Comparison of ENCODE assay signal across 1 cellular context in the genomic region with DNA sequence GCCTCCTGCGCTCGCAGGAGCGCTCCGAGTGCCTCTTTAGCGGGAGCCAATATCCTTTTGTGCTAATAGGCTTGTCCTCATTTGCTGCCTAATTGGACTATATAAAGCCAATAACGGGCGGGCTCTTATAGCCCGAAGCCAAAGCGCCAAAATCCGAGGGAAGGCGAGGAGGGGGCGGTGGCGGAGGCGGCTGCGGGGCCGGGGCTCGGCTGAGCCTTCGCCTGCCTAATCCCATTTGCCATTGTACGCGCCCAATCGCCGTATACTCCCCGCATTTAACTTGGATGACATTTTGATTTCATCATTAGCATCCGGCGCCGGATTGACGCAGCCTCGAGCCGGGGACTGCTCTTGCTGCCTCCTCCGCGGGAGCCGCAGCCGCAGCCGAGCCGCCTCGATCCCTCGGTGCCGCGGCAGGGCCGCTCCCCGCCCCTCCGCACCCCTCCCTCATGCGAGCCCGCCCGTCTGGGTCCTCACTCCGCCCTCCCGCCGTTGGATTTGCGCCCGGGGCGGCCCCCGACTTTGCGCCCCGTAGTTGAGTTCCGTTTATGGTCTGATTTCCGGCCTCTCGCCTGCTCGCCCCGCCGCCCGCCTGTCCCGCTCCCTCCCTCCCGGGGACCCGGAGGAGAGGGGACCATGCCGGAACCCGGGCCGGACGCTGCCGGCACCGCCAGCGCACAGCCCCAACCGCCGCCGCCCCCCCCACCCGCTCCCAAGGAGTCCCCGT.
TF ChIP-seq lines count a peak whose summit lies in the region.

TSS of gene HMX3 (plus strand) at position 556 of the 727 bp plus-strand sequence. CDS start at position 637, 81 bp downstream.

TF ChIP-seq in H1, 55 proteins besides CTCF, POLR2A, EP300 and RAD21:
- peak; percentile 2 for TF ChIP-seq KDM4A (IDR thresholded peaks at IDR 0.05; ENCODE audit: low read depth, low read length, severe bottlenecking)
- 0 out of 2 replicates have a peak, but pooled peaks have one; percentile 52 for TF ChIP-seq KDM1A (IDR thresholded peaks at IDR 0.05; ENCODE audit: borderline replicate concordance, low read length)
- TF ChIP-seq RBBP5 (IDR thresholded peaks at IDR 0.05; ENCODE audit: borderline replicate concordance, low read depth, low read length) = peak; percentile 43; the same call in 1 of the 2 replicates
- no peak for TF ChIP-seq SP2 (IDR thresholded peaks at IDR 0.05; ENCODE audit: low read length)
- TF ChIP-seq SRF (IDR thresholded peaks at IDR 0.05; ENCODE audit: low read depth, low read length) = peak; percentile 81
- peak in 1 of 2 experiments; percentile 56; a peak in 1 of 4 replicates for TF ChIP-seq HDAC2 (IDR thresholded peaks at IDR 0.05; ENCODE audit: borderline replicate concordance in 1 of 2, low read depth in 2 of 2, low read length in 2 of 2)
- no peak for TF ChIP-seq SAP30 (IDR thresholded peaks at IDR 0.05; ENCODE audit: insufficient read depth, insufficient replicate concordance, low read length)
- no peak for TF ChIP-seq HDAC6 (IDR thresholded peaks at IDR 0.05; ENCODE audit: low read depth, low read length)
- 0 out of 2 replicates have a peak, but pooled peaks have one; percentile 15 for TF ChIP-seq YY1 (IDR thresholded peaks at IDR 0.05; ENCODE audit: low read depth, low read length)
- TF ChIP-seq EGR1 (IDR thresholded peaks at IDR 0.05; ENCODE audit: borderline replicate concordance, low read depth, low read length) = peak; percentile 61; the same call in 1 of the 2 replicates
- TF ChIP-seq ASH2L (IDR thresholded peaks at IDR 0.05; ENCODE audit: low read length) = peak; percentile 20
